ENCODE assay signal across 8 cellular contexts in the genomic region with DNA sequence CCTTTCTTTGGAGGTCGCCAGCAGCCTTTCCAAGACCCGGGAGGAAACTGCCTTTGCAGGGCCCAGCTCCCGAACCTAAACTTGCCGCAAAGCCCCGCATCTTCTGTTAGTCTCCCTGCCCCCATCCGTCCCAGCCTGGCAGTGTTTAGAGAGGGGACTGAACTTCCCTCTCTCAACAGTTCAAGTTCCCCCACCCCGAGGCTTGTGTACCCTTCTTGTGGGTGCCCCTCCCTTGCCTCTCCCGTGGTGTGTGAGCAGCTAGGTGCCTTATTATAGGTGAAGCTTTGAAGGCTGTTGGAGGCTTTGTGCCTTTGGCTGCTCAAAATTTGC. TPM values are rescaled to one million over a fixed set of nuclear protein-coding genes. Genes with fewer than 3 reads are reported as not detected.
DNase-seq lines count a peak whose midpoint lies in the region; ATAC-seq, FAIRE-seq and TF ChIP-seq lines count a peak whose summit lies in the region.

No MANE protein-coding gene starts in this region.

- peak overlapping the region; percentile 94 for H3K4me3 Mint-ChIP-seq in CD8-positive, alpha-beta T cell
- H3K4me3 Mint-ChIP-seq in memory B cell = peak overlapping the region; percentile 97

- no peaks in the 10 kb centered on the region for H3K27me3 Mint-ChIP-seq in CD8-positive, alpha-beta T cell (ENCODE audit: low read depth)
- H3K27me3 Mint-ChIP-seq in memory B cell = no peaks in the 10 kb centered on the region

- in situ Hi-C loops in K562 (cut with MboI) = no loop called here

- ATAC-seq in CD8-positive, alpha-beta T cell = peak; percentile 19
- ATAC-seq in K562 (peak; percentile 4), memory B cell (ENCODE audit: low read depth) (peak; percentile 16), GM21360 (IDR thresholded peaks at IDR 0.05; ENCODE audit: unreplicated experiment) (no peak)

- H3K4me3 ChIP-seq in CD8-positive, alpha-beta T cell (ENCODE audit: low read depth, low read length) = peak overlapping the region; percentile 96
- H3K4me3 ChIP-seq in MG63 = peak overlapping the region; percentile 77
- H3K4me3 ChIP-seq in K562 = peak overlapping the region; percentile 61
- peak overlapping the region; percentile 68 to 87 for H3K4me3 ChIP-seq in uterus

- peak overlapping the region; percentile 99 for H3K27ac ChIP-seq in CD8-positive, alpha-beta T cell (ENCODE audit: low read depth, low read length)
- H3K27ac ChIP-seq in K562 (ENCODE audit: extremely low read depth, low read depth, low read length) (peak overlapping the region; percentile 57; the same call in 2 of the 3 replicates), uterus (peak overlapping the region; percentile 85 to 99)

- TF ChIP-seq CTCF in CD8-positive, alpha-beta T cell (IDR thresholded peaks at IDR 0.05) = no peak
- TF ChIP-seq CTCF in K562 (IDR thresholded peaks at IDR 0.05 in 2 of 3, conservative IDR thresholded peaks at IDR 0.05 in 1 of 3; ENCODE audit: insufficient read depth in 2 of 3, low read depth in 1 of 3, low read length in 3 of 3) = no peak
- no peak for TF ChIP-seq CTCF in uterus (IDR thresholded peaks at IDR 0.05)

- BruUV-seq in K562 (replicated peaks; lab: Mats Ljungman, UMichigan) = no TSS peak

- H3K9me1 ChIP-seq in K562 (ENCODE audit: control insufficient read depth, insufficient read depth, low read length) = no peaks in the 10 kb centered on the region

- H3K4me1 Mint-ChIP-seq in CD8-positive, alpha-beta T cell (ENCODE audit: low read depth) = peaks cover 64% of the 10 kb centered on the region
- H3K4me1 Mint-ChIP-seq in memory B cell = peaks cover 41% of the 10 kb centered on the region

- H3K4me2 ChIP-seq in K562 (ENCODE audit: insufficient read depth, low read length) = peak overlapping the region; percentile 81

- no peak for TF ChIP-seq POLR2A in K562 (conservative IDR thresholded peaks at IDR 0.05)
- no peak for TF ChIP-seq POLR2A in uterus (IDR thresholded peaks at IDR 0.05)

- intact Hi-C loops in CD8-positive, alpha-beta T cell (cut with DNase I, micrococcal nuclease) = loop anchor here (1.0 to 5.0 kb wide), 9 partner anchors 8 to 1830 kb away; partner anchors contain the start of gene SPAST (in 1 of the 2)
- intact Hi-C loops in K562 (cut with micrococcal nuclease) (loop anchor here (10.0 kb wide), 1 partner anchor 212 kb away; the partner anchor contains the start of gene LCLAT1), uterus (cut with DNase I; ENCODE audit: low total_unique reads) (no loop called here)

- peaks cover 52% of the 10 kb centered on the region for H3K4me1 ChIP-seq in CD8-positive, alpha-beta T cell (ENCODE audit: insufficient read depth, low read length)
- H3K4me1 ChIP-seq in K562 (replicated peaks in 1 of 2; ENCODE audit: control insufficient read depth in 2 of 2, insufficient read depth in 2 of 2, low read length in 2 of 2) (peaks cover 23 to 33% of the 10 kb centered on the region in 2 experiments; a peak in 4 of 5 replicates), uterus (peaks cover 6 to 13% of the 10 kb centered on the region in 2 donors)

- CTCF ChIA-PET in CD8-positive, alpha-beta T cell (lab: Charles Lee) = interaction anchor here (0.6 to 25.2 kb wide), 9 partner anchors 18 to 479 kb away, joined by 3 to 347 read pairs (median 6); partner anchors contain the start of gene LCLAT1
- CTCF ChIA-PET in K562 (lab: Yijun Ruan, JAX; ENCODE audit: low intra/inter-chr PET ratio) = interaction anchor here (0.6 kb wide), 1 partner anchor 9 kb away, joined by 3 read pairs; no protein-coding TSS in a partner anchor

- FAIRE-seq in K562 (lab: Jason Lieb, UNC) = no peak

- H3K36me3 ChIP-seq in CD8-positive, alpha-beta T cell (ENCODE audit: insufficient read depth, low read length) = peaks cover 24% of the 10 kb centered on the region
- H3K36me3 ChIP-seq in MG63 (peaks cover 34% of the 10 kb centered on the region), K562 (ENCODE audit: control insufficient read depth, insufficient read depth, low read length) (peaks cover 7% of the 10 kb centered on the region; the same call in 2 of the 3 replicates), uterus (no peaks in the 10 kb centered on the region)

- H3K9ac ChIP-seq in K562 (ENCODE audit: insufficient read depth in 1 of 2, low read depth in 2 of 2, low read length in 2 of 2) = peak overlapping the region; percentile 68 to 96

- 8% methylated on average over 8 of the region's 8 CpGs for WGBS in K562 (ENCODE audit: insufficient coverage, low coverage, missing lambda C conversion rate)

- DNase-seq in CD8-positive, alpha-beta T cell = peak; percentile 25 to 85 (median 65)
- no peak for DNase-seq in MG63
- DNase-seq in K562 (ENCODE audit: extremely low read depth in 1 of 4, low spot score in 3 of 4) = no peak
- DNase-seq in memory B cell (ENCODE audit: low spot score in 2 of 2) = peak in 1 of 2 donors; percentile 35
- peak; percentile 38 to 41 for DNase-seq in uterus
- no peak for DNase-seq in NCI-H82 treated with DMSO at 0.1 percent for 48 hours (lab: John Stamatoyannopoulos, UW; ENCODE audit: unreplicated experiment)
- no peak for DNase-seq in GM19240 (ENCODE audit: insufficient read length, low spot score)

- H3K36me3 Mint-ChIP-seq in CD8-positive, alpha-beta T cell = peaks cover 45% of the 10 kb centered on the region
- H3K36me3 Mint-ChIP-seq in memory B cell = peaks cover 16% of the 10 kb centered on the region

- no peaks in the 10 kb centered on the region for H3K27me3 ChIP-seq in CD8-positive, alpha-beta T cell (ENCODE audit: insufficient read depth, low read length)
- no peaks in the 10 kb centered on the region for H3K27me3 ChIP-seq in MG63
- H3K27me3 ChIP-seq in K562 (ENCODE audit: control insufficient read depth in 2 of 2, insufficient read depth in 2 of 2, low read length in 2 of 2) = no peaks in the 10 kb centered on the region
- H3K27me3 ChIP-seq in uterus = no peaks in the 10 kb centered on the region

- POLR2A ChIA-PET in CD8-positive, alpha-beta T cell (lab: Charles Lee) = interaction anchor here (0.6 to 9.7 kb wide), 25 partner anchors 8 to 473 kb away, joined by 3 to 123 read pairs (median 10); partner anchors contain the start of genes LCLAT1 and YPEL5
- POLR2A ChIA-PET in K562 (lab: Yijun Ruan, JAX) = interaction anchor here (0.7 to 1.6 kb wide), 11 partner anchors 8 to 214 kb away, joined by 3 to 10 read pairs (median 3); partner anchors contain the start of gene LCLAT1

- TF ChIP-seq RAD21 in K562 (CRISPR knock-in tag; conservative IDR thresholded peaks at IDR 0.05 in 1 of 2, IDR thresholded peaks at IDR 0.05 in 1 of 2) = no peak

- peaks cover 10% of the 10 kb centered on the region for H3K79me2 ChIP-seq in K562 (ENCODE audit: control insufficient read depth, insufficient read depth, low read length)

- H2AFZ ChIP-seq in K562 (ENCODE audit: low read depth, low read length) = peak overlapping the region; percentile 89

- TF ChIP-seq EP300 in K562 (IDR thresholded peaks at IDR 0.05; ENCODE audit: low read length) = no peak

- H3K9me3 ChIP-seq in CD8-positive, alpha-beta T cell (ENCODE audit: low read length) = no peaks in the 10 kb centered on the region
- no peaks in the 10 kb centered on the region for H3K9me3 ChIP-seq in MG63
- H3K9me3 ChIP-seq in K562 (replicated peaks; ENCODE audit: control insufficient read depth, insufficient read depth, low read depth, low read length) = no peaks in the 10 kb centered on the region
- no peaks in the 10 kb centered on the region for H3K9me3 ChIP-seq in uterus

- peak overlapping the region; percentile 96 for H3K27ac Mint-ChIP-seq in CD8-positive, alpha-beta T cell
- peak overlapping the region; percentile 91 for H3K27ac Mint-ChIP-seq in memory B cell

- H3K9me3 Mint-ChIP-seq in CD8-positive, alpha-beta T cell = no peaks in the 10 kb centered on the region
- H3K9me3 Mint-ChIP-seq in memory B cell = no peaks in the 10 kb centered on the region

- H4K20me1 ChIP-seq in K562 (replicated peaks; ENCODE audit: control insufficient read depth, insufficient read depth, low read length) = peaks cover 12% of the 10 kb centered on the region; the same call in 1 of the 2 replicates

RNA-seq across cellular contexts. Expression of gene LBH, which starts 1.4 kb away (rescaled TPM):
- total RNA-seq in CD8-positive, alpha-beta T cell = 100 to 1,000 TPM; 127 to 133 TPM
- 21.5 and 60.0 TPM in 2 replicates for total RNA-seq in MG63 (2014; rRNA removed; shearing (Covaris generic); ENCODE audit: low replicate concordance)
- 4.1 and 9.5 TPM in 2 replicates for total RNA-seq in K562 (2011; cell fraction: chromatin; rRNA removed; ENCODE audit: low replicate concordance)
- total RNA-seq in K562 (2011; cell fraction: nucleolus; rRNA removed) = 14.5 and 15.2 TPM in 2 replicates
- 8.9 and 11.3 TPM in 2 replicates for total RNA-seq in K562 (2011; cell fraction: nucleoplasm; rRNA removed)
- 7.4 and 23.5 TPM in 2 replicates for total RNA-seq in K562 (2014; rRNA removed)
- total RNA-seq in K562 (2014; rRNA removed; fragmentation: Illumina TruSeq; extraction: Trizol) = 5.7 and 6.0 TPM in 2 replicates
- 4.6 and 7.3 TPM in 2 replicates for total RNA-seq in K562 (2015; rRNA removed; fragmentation: Illumina TruSeq; extraction: Trizol)
- total RNA-seq in K562 (2021) = 9.5 and 12.1 TPM in 2 replicates
- 8.2 and 9.5 TPM in 2 replicates for polyA plus RNA-seq in K562 (2011; rRNA removed)
- 13.7 and 24.2 TPM in 2 replicates for polyA plus RNA-seq in K562 (2011; cell fraction: cytosol; rRNA removed)
- 4.1 and 4.6 TPM in 2 replicates for polyA plus RNA-seq in K562 (2011; cell fraction: nucleus; rRNA removed)
- polyA plus RNA-seq in K562 (2012) = 6.0 and 6.2 TPM in 2 replicates
- 8.1 TPM in 2 replicates for polyA plus RNA-seq in K562 (2014; fragmentation: Illumina TruSeq; extraction: Trizol)
- polyA plus RNA-seq in K562 (2014; fragmentation: Nextera tagmentation; extraction: Ambion mirVana) = 1 to 10 TPM; 3.1 to 5.9 TPM
- polyA plus RNA-seq in K562 (2014; rRNA removed) = 9.4 and 13.4 TPM in 2 replicates
- 10.9 and 13.0 TPM in 2 replicates for polyA minus RNA-seq in K562 (2011; rRNA and poly(A)+ RNA removed)
- polyA minus RNA-seq in K562 (2011; cell fraction: cytosol; rRNA and poly(A)+ RNA removed) = 5.6 and 12.1 TPM in 2 replicates
- 7.7 and 15.4 TPM in 2 replicates for polyA minus RNA-seq in K562 (2011; cell fraction: nucleus; rRNA and poly(A)+ RNA removed)
- 10 to 100 TPM; 30.7 to 94.3 (median 64.5) TPM for total RNA-seq in uterus

Comparison
In these comparisons a context has a peak if more than half of its experiments do, and no peak if none do; other contexts are left out.
1. DNase-seq: peak in CD8-positive, alpha-beta T cell (7 of 7) and uterus (2 of 2); none in MG63 (single experiment), K562 (0 of 4), NCI-H82 treated with DMSO at 0.1 percent for 48 hours (single experiment) and GM19240 (single experiment).
2. Peak in every context shown above with its lines, with median percentiles within 50 percentile points of each other: H3K27ac ChIP-seq and H3K4me3 ChIP-seq.